Comparison of ENCODE assay signal across 8 cellular contexts in the genomic region with DNA sequence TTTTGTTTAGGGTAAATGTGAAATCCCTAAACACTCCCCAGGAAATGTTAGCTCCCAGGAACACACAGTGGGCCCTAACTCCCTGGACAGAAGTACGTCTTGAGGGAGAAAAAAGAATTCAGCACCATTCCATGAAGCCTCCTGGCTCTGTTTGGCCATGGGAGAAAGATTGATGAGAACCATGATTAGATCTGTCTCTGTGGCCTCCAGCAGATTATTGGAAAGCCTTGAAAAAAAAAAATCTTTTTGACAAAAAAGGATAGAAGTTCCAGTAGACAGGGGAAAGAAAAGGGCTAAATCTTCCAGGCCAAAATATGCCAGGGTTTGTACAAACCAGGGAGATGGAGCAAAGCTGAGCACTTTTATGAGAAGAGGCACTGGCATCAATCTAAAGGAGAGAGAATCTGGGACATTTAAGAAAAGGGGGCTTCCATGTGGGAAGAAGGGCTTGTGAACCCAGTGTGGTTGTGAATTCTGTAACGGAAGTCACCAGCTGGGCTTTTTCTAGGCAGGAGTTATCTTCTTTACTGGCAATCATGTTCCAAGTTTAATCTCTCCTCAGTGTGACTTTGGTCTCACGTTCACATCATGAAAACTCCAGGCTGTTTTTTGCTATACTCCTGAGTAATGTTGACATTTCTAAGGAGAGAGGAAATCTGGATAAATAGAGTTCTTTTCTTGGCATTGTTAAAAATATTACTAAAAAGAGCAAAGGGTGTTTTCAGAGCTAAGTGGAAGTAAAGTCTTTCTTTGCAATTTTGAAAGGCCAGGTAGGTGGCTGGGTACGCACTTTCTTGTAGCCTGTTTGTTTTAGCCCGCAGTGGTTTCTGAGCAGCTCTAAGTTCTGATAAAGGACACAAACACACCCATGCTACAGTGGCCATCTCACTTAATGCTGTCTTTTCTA.
DNase-seq lines count a peak whose midpoint lies in the region; ATAC-seq, FAIRE-seq and TF ChIP-seq lines count a peak whose summit lies in the region.

No MANE protein-coding gene starts in this region.

- no peaks in the 10 kb centered on the region for H4K20me1 ChIP-seq in endothelial cell of umbilical vein (replicated peaks; ENCODE audit: control insufficient read depth, extremely low read depth, insufficient read depth, low read length)

- H3K4me1 Mint-ChIP-seq in mesothelial cell of epicardium (peaks cover 91% of the 10 kb centered on the region), CD14-positive monocyte (peaks cover 22% of the 10 kb centered on the region)

- 35 to 40% methylated on average over 5 of the region's 5 CpGs for WGBS in thyroid gland, 2 donors

- no peak for ATAC-seq in HG03045 (IDR thresholded peaks at IDR 0.05; ENCODE audit: unreplicated experiment)
- ATAC-seq in GM21390 (IDR thresholded peaks at IDR 0.05; ENCODE audit: unreplicated experiment), result no peak
- no peak for ATAC-seq in HG02571 (IDR thresholded peaks at IDR 0.05; ENCODE audit: unreplicated experiment)

- H3K9ac ChIP-seq in endothelial cell of umbilical vein (replicated peaks; ENCODE audit: extremely low read depth, insufficient read depth, low read length), result no peak overlapping the region

- POLR2A ChIA-PET in endothelial cell of umbilical vein (lab: Charles Lee), result interaction anchor here (0.7 to 1.6 kb wide), 3 partner anchors 545 to 547 kb away, joined by 3 to 8 read pairs (median 4); a partner anchor contains a TSS

- H3K27ac ChIP-seq in SJCRH30, result peak overlapping the region; percentile 97
- no peak overlapping the region for H3K27ac ChIP-seq in endothelial cell of umbilical vein (ENCODE audit: insufficient read depth, low read depth, low read length)
- peak overlapping the region; percentile 64 to 84 (median 75) for H3K27ac ChIP-seq in thyroid gland

- TF ChIP-seq CTCF in endothelial cell of umbilical vein (IDR thresholded peaks at IDR 0.05; ENCODE audit: extremely low read depth in 1 of 2, insufficient read depth in 1 of 2, low read depth in 1 of 2, low read length in 2 of 2), result no peak
- TF ChIP-seq CTCF in mesothelial cell of epicardium (IDR thresholded peaks at IDR 0.05; ENCODE audit: unreplicated experiment), result no peak
- no peak for TF ChIP-seq CTCF in thyroid gland (IDR thresholded peaks at IDR 0.05)
- no peak for TF ChIP-seq CTCF in CD14-positive monocyte (IDR thresholded peaks at IDR 0.05)

- CTCF ChIA-PET in endothelial cell of umbilical vein (lab: Charles Lee), result interaction anchor here (0.8 to 7.9 kb wide), 19 partner anchors 14 to 597 kb away, joined by 3 to 122 read pairs (median 6); a partner anchor contains a TSS

- H3K4me1 ChIP-seq in SJCRH30 (peaks cover 97% of the 10 kb centered on the region), endothelial cell of umbilical vein (ENCODE audit: control insufficient read depth, extremely low read depth, insufficient read depth, low read length) (peaks cover 53% of the 10 kb centered on the region), thyroid gland (peaks cover 32 to 70% of the 10 kb centered on the region in 2 donors)

- no peaks in the 10 kb centered on the region for H3K9me1 ChIP-seq in endothelial cell of umbilical vein (replicated peaks; ENCODE audit: control insufficient read depth, extremely low read depth, insufficient read depth, low read length)

- peak overlapping the region; percentile 73 for H2AFZ ChIP-seq in endothelial cell of umbilical vein (ENCODE audit: low read depth, low read length)

- intact Hi-C loops in endothelial cell of umbilical vein (cut with micrococcal nuclease) (loop anchor here (2.0 to 5.0 kb wide), 3 partner anchors 102 to 409 kb away; no protein-coding TSS in a partner anchor), thyroid gland (cut with DNase I) (loop anchor here (5.0 kb wide), 2 partner anchors 546 to 571 kb away; a partner anchor contains a TSS), CD14-positive monocyte (cut with micrococcal nuclease) (loop anchor here in 1 of 2 donors (5.0 kb wide), 1 partner anchor 571 kb away; no protein-coding TSS in a partner anchor)

- H3K9me3 Mint-ChIP-seq in mesothelial cell of epicardium, result no peaks in the 10 kb centered on the region
- H3K9me3 Mint-ChIP-seq in CD14-positive monocyte, result peaks cover 0 to 2% (median 0%) of the 10 kb centered on the region in 7 donors

- H3K36me3 Mint-ChIP-seq in mesothelial cell of epicardium (no peaks in the 10 kb centered on the region), CD14-positive monocyte (peaks cover 0 to 2% of the 10 kb centered on the region in 2 donors)

- H3K9me3 ChIP-seq in SJCRH30 (replicated peaks) (no peaks in the 10 kb centered on the region), endothelial cell of umbilical vein (replicated peaks; ENCODE audit: control insufficient read depth, insufficient read depth, low read length) (no peaks in the 10 kb centered on the region), thyroid gland (no peaks in the 10 kb centered on the region)

- H3K4me3 Mint-ChIP-seq in mesothelial cell of epicardium, result no peak overlapping the region
- no peak overlapping the region for H3K4me3 Mint-ChIP-seq in CD14-positive monocyte

- FAIRE-seq in endothelial cell of umbilical vein (lab: Jason Lieb, UNC), result peak; percentile 43

- no peaks in the 10 kb centered on the region for H3K79me2 ChIP-seq in endothelial cell of umbilical vein (ENCODE audit: control insufficient read depth, insufficient read depth, low read length)

- H3K36me3 ChIP-seq in SJCRH30 (no peaks in the 10 kb centered on the region), endothelial cell of umbilical vein (ENCODE audit: control insufficient read depth in 2 of 2, extremely low read depth in 1 of 2, insufficient read depth in 2 of 2, low read length in 2 of 2) (no peaks in the 10 kb centered on the region), thyroid gland (no peaks in the 10 kb centered on the region)

- BruUV-seq in endothelial cell of umbilical vein (replicated peaks; lab: Mats Ljungman, UMichigan), result no TSS peak

- H3K27ac Mint-ChIP-seq in mesothelial cell of epicardium (peak overlapping the region; percentile 97), CD14-positive monocyte (peak overlapping the region in 2 of 7 donors; percentile 10 to 30)

- H3K27me3 Mint-ChIP-seq in mesothelial cell of epicardium (ENCODE audit: low read depth) (no peaks in the 10 kb centered on the region), CD14-positive monocyte (ENCODE audit: low read depth in 3 of 3) (peaks cover 0 to 1% (median 0%) of the 10 kb centered on the region in 3 donors)

- TF ChIP-seq POLR2A in endothelial cell of umbilical vein (IDR thresholded peaks at IDR 0.05; ENCODE audit: low read depth, low read length) (no peak), thyroid gland (IDR thresholded peaks at IDR 0.05) (no peak)

- H3K4me2 ChIP-seq in endothelial cell of umbilical vein (ENCODE audit: insufficient read depth, low read length), result peak overlapping the region; percentile 16

- no peaks in the 10 kb centered on the region for H3K27me3 ChIP-seq in SJCRH30
- H3K27me3 ChIP-seq in endothelial cell of umbilical vein (ENCODE audit: control insufficient read depth in 2 of 2, insufficient read depth in 2 of 2, low read length in 2 of 2), result no peaks in the 10 kb centered on the region
- H3K27me3 ChIP-seq in thyroid gland, result no peaks in the 10 kb centered on the region

- peak; percentile 21 to 64 for DNase-seq in SJCRH30
- peak; percentile 61 for DNase-seq in endothelial cell of umbilical vein (ENCODE audit: low read depth, low spot score)
- DNase-seq in mesothelial cell of epicardium (ENCODE audit: low spot score in 2 of 2, unreplicated experiment in 2 of 2), result no peak
- peak; percentile 35 to 41 for DNase-seq in thyroid gland
- DNase-seq in CD14-positive monocyte (ENCODE audit: low spot score), result no peak

- H3K4me3 ChIP-seq in SJCRH30 (no peak overlapping the region), endothelial cell of umbilical vein (replicated peaks in 1 of 3; ENCODE audit: insufficient read depth in 1 of 3, low read depth in 1 of 3, low read length in 3 of 3) (no peak overlapping the region), thyroid gland (replicated peaks in 1 of 3) (no peak overlapping the region)

- dilution Hi-C loops in endothelial cell of umbilical vein (cut with MboI; ENCODE audit: extremely low pct_ligation_motif_present, low sequenced_read_pairs), result no loop called here

TF ChIP-seq in endothelial cell of umbilical vein, 7 proteins besides CTCF, POLR2A, EP300 and RAD21:
- peak; percentile 6 for TF ChIP-seq GATA2 (IDR thresholded peaks at IDR 0.05; ENCODE audit: insufficient read depth, insufficient read length, low read depth, low read length)
- TF ChIP-seq EZH2 (IDR thresholded peaks at IDR 0.05; ENCODE audit: borderline replicate concordance, low read depth, low read length, severe bottlenecking), result no peak

Comparison
In these comparisons a context has a peak if more than half of its experiments do, and no peak if none do; other contexts are left out.
1. DNase-seq: peak in SJCRH30 (2 of 2), endothelial cell of umbilical vein (single experiment) and thyroid gland (2 of 2); none in mesothelial cell of epicardium (0 of 2) and CD14-positive monocyte (single experiment).